31 cellular contexts compared by ENCODE assay signal in genomic region chr6:30145818-30146217, GRCh38.
"Had no signal": no experiment of that assay in that cellular context is flagged by ENCODE, and none has a peak within 500 bp of the region (broad histone marks: within the 10 kb centered on the region; RNA-seq: fewer than 3 reads in every experiment).

No MANE protein-coding gene starts in this region.

- ATAC-seq: activated CD4-positive, alpha-beta T cell treated with anti-CD3 and anti-CD28 coated beads for 36 hours; activated CD8-positive, alpha-beta memory T cell treated with anti-CD3 and anti-CD28 coated beads, Interleukin-2, amount 10 ng/mL, durations not matched to agents 7 days and 5 days; activated CD8-positive, alpha-beta T cell treated with anti-CD3 and anti-CD28 coated beads, Interleukin-2, amount 10 ng/mL, durations not matched to agents 7 days and 5 days; activated naive CD4-positive, alpha-beta T cell treated with anti-CD3 and anti-CD28 coated beads, Interleukin-2, amount 50 U/mL, for 72 hours; activated T-cell treated with anti-CD3 and anti-CD28 coated beads, Interleukin-2, amount 50 U/mL, for 72 hours; esophagus mucosa; foreskin keratinocyte; gastrocnemius medialis; heart left ventricle; T-helper 17 cell had no signal

- H3K27me3 ChIP-seq: ascending aorta had no signal

- DNase-seq: activated CD4-positive, alpha-beta memory T cell treated with anti-CD3 and anti-CD28 coated beads for 36 hours; activated CD4-positive, alpha-beta T cell treated with anti-CD3 and anti-CD28 coated beads for 36 hours; activated CD4-positive, alpha-beta T cell treated with anti-CD3 and anti-CD28 coated beads, Interleukin-2, amount 10 ng/mL, durations not matched to agents 24 days and 14 days; activated CD4-positive, CD25-positive, alpha-beta regulatory T cell; activated CD4-positive, CD25-positive, alpha-beta regulatory T cell treated with anti-CD3 and anti-CD28 coated beads, Interleukin-2, amount 50 U/mL, for 72 hours; activated CD8-positive, alpha-beta memory T cell treated with anti-CD3 and anti-CD28 coated beads, Interleukin-2, amount 10 ng/mL, durations not matched to agents 7 days and 5 days; activated CD8-positive, alpha-beta memory T cell treated with anti-CD3 and anti-CD28 coated beads, Interleukin-2, amount 50 U/mL, for 48 hours; activated CD8-positive, alpha-beta T cell treated with anti-CD3 and anti-CD28 coated beads, Interleukin-2, amount 10 ng/mL, durations not matched to agents 7 days and 5 days; activated gamma-delta T cell; activated naive CD4-positive, alpha-beta T cell; activated naive CD4-positive, alpha-beta T cell treated with anti-CD3 and anti-CD28 coated beads, Interleukin-2, amount 10 ng/mL, durations not matched to agents 7 days and 5 days; activated naive CD8-positive, alpha-beta T cell treated with anti-CD3 and anti-CD28 coated beads, Interleukin-2, amount 10 ng/mL, durations not matched to agents 7 days and 5 days; activated T-cell treated with anti-CD3 and anti-CD28 coated beads for 4 hours; activated T-cell treated with anti-CD3 and anti-CD28 coated beads, Interleukin-2, amount 50 U/mL, for 24 hours; activated T-cell treated with anti-CD3 and anti-CD28 coated beads, Interleukin-2, amount 50 U/mL, for 72 hours; dorsolateral prefrontal cortex; effector memory CD4-positive, alpha-beta T cell; endodermal cell; foreskin keratinocyte; gastrocnemius medialis; glutamatergic neuron; heart left ventricle; T-helper 17 cell; T1000; WERI-Rb-1 had no signal

- H3K27ac ChIP-seq: ascending aorta, breast epithelium, cardiac muscle cell, coronary artery, dorsolateral prefrontal cortex, foreskin keratinocyte, gastrocnemius medialis, heart left ventricle, WERI-Rb-1 had no signal

- H3K9me3 ChIP-seq: ascending aorta, breast epithelium, gastrocnemius medialis, heart left ventricle had no signal

- H3K4me1 ChIP-seq: ascending aorta, breast epithelium, foreskin keratinocyte, gastrocnemius medialis, heart left ventricle had no signal

- H3K36me3 ChIP-seq: ascending aorta, breast epithelium, cardiac muscle cell, gastrocnemius medialis, heart left ventricle, WERI-Rb-1 had no signal

- H3K4me3 ChIP-seq: ascending aorta, breast epithelium, cardiac muscle cell, coronary artery, dorsolateral prefrontal cortex, gastrocnemius medialis, heart left ventricle had no signal
